In the genomic region with DNA sequence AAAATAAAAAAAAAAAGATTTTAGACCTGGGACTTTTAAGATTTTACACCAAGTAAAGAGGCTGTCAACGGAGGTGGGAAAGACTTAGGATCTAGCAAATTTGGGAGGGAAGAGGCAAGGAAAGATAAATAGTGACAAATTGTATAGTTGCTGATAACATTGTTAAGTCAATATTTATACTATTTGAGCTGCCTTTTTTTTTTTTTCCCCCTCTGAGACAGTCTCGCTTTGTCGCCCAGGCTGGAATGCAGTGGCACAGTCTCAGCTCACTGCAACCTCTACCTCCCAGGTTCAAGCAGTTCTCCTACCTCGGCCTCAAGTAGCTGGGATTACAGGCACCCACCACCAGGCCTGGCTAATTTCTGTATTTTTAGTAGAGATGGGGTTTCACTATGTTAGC, we compare ENCODE assay signal across 22 cellular contexts.
A peak's percentile ranks its signal among the peaks of the same experiment; 100 is the strongest.
DNase-seq lines count a peak whose midpoint lies in the region; ATAC-seq, FAIRE-seq and TF ChIP-seq lines count a peak whose summit lies in the region.
"Had no signal": no experiment of that assay in that cellular context is flagged by ENCODE, and none has a peak within 500 bp of the region (broad histone marks: within the 10 kb centered on the region; RNA-seq: fewer than 3 reads in every experiment).

No MANE protein-coding gene starts in this region.

- WGBS in trophoblast cell (ENCODE audit: extremely low coverage, insufficient coverage, insufficient read length), result no CpG with 5 or more reads among the region's 4 CpGs

- DNase-seq in Caki2 (ENCODE audit: low read depth) (peak; percentile 26), PC-3 (peak; percentile 19), trophoblast cell (no peak), superior temporal gyrus (ENCODE audit: extremely low spot score) (no peak), kidney (no peak)
- DNase-seq: activated CD4-positive, alpha-beta memory T cell treated with anti-CD3 and anti-CD28 coated beads for 36 hours; activated gamma-delta T cell treated with Interleukin-2 at 50 U/mL for 16 hours; amniotic stem cell; central memory CD4-positive, alpha-beta T cell; erythroblast; GDM1; KG1; MV-4-11; NCI-H2029; NK-92 treated with Interleukin-12 subunit alpha and Interleukin-12 subunit beta, amount 100 ng/mL, for 24 hours; retina; T-helper 2 cell had no signal

- no peak overlapping the region for H2AK5ac ChIP-seq in trophoblast cell (ENCODE audit: low read length)

- peak overlapping the region; percentile 51 for H2BK120ac ChIP-seq in trophoblast cell (ENCODE audit: insufficient read depth, low read length, poor library complexity)

- no peak overlapping the region for H3K4me3 ChIP-seq in PC-3 (ENCODE audit: low read length)
- no peak overlapping the region for H3K4me3 ChIP-seq in iPS-15b (ENCODE audit: low read depth, low read length)
- H3K4me3 ChIP-seq in trophoblast cell (ENCODE audit: low read depth, low read length), result no peak overlapping the region
- H3K4me3 ChIP-seq in kidney (ENCODE audit: low read length in 2 of 2), result no peak overlapping the region

- no peak overlapping the region for H2BK5ac ChIP-seq in trophoblast cell (ENCODE audit: low read depth, low read length, poor library complexity)

- no peak overlapping the region for H3K23ac ChIP-seq in trophoblast cell (ENCODE audit: low read length)

- H3K4me2 ChIP-seq in PC-3 (ENCODE audit: low read length) (no peak overlapping the region), trophoblast cell (ENCODE audit: low read length) (no peak overlapping the region)

- no peak overlapping the region for H4K12ac ChIP-seq in trophoblast cell (ENCODE audit: low read depth, low read length)

- no TSS peak for BruUV-seq in PC-3 (replicated peaks; lab: Mats Ljungman, UMichigan)

- H2AFZ ChIP-seq in PC-3 (ENCODE audit: low read length), result no peak overlapping the region
- H2AFZ ChIP-seq in trophoblast cell (ENCODE audit: insufficient read depth, low read length, poor library complexity), result no peak overlapping the region

- CTCF ChIA-PET in PC-3 (lab: Charles Lee), result no interaction called here

- H3K79me2 ChIP-seq in PC-3 (ENCODE audit: low read length) (no peaks in the 10 kb centered on the region), trophoblast cell (ENCODE audit: control insufficient read depth, insufficient read depth, low read length, poor library complexity) (peaks cover 2% of the 10 kb centered on the region)

- in situ Hi-C loops in Caki2 (cut with HindIII; ENCODE audit: low pct_unique_long_range_greater_than_20kb, low sequenced_read_pairs), result no loop called here

- H3K27ac ChIP-seq in PC-3 (ENCODE audit: low read length) (no peak overlapping the region), trophoblast cell (ENCODE audit: low read depth, low read length) (peak overlapping the region; percentile 73), kidney (ENCODE audit: low read depth in 2 of 2, low read length in 2 of 2) (no peak overlapping the region)
- H3K27ac ChIP-seq: C4-2B had no signal

- H3K18ac ChIP-seq in trophoblast cell (ENCODE audit: low read length), result peak overlapping the region; percentile 78

- H4K91ac ChIP-seq in trophoblast cell (ENCODE audit: low read depth, low read length), result peak overlapping the region; percentile 47

- no peak overlapping the region for H3K14ac ChIP-seq in trophoblast cell (ENCODE audit: low read length)

- peaks cover 9% of the 10 kb centered on the region for H3K4me1 ChIP-seq in PC-3 (ENCODE audit: insufficient read depth, low read length)
- peaks cover 49% of the 10 kb centered on the region for H3K4me1 ChIP-seq in iPS-15b (ENCODE audit: control insufficient read depth, insufficient read depth, low read length)
- H3K4me1 ChIP-seq in trophoblast cell (ENCODE audit: control insufficient read depth in 1 of 2, insufficient read depth in 2 of 2, low read length in 2 of 2), result peaks cover 13 to 15% of the 10 kb centered on the region in 2 experiments
- no peaks in the 10 kb centered on the region for H3K4me1 ChIP-seq in kidney (ENCODE audit: control insufficient read depth in 1 of 2, insufficient read depth in 1 of 2, low read depth in 1 of 2, low read length in 2 of 2)

- H3K4ac ChIP-seq in trophoblast cell (ENCODE audit: low read depth, low read length), result no peak overlapping the region

- H4K20me1 ChIP-seq in PC-3 (ENCODE audit: low read length), result no peaks in the 10 kb centered on the region

- ATAC-seq in PC-3 (peak; percentile 22), HG03025 (IDR thresholded peaks at IDR 0.05; ENCODE audit: low FRiP score, unreplicated experiment) (no peak), HG02885 (IDR thresholded peaks at IDR 0.05; ENCODE audit: poor library complexity, unreplicated experiment) (no peak)

- H3F3A ChIP-seq in PC-3 (ENCODE audit: low read length, unreplicated experiment), result no peaks in the 10 kb centered on the region

- POLR2A ChIA-PET in PC-3 (lab: Charles Lee; ENCODE audit: unreplicated experiment), result interaction anchor here (0.6 to 0.7 kb wide), 2 partner anchors 27 to 28 kb away, joined by 3 to 12 read pairs; no protein-coding TSS in a partner anchor

- peak overlapping the region; percentile 84 for H2BK12ac ChIP-seq in trophoblast cell (ENCODE audit: low read length)

- no peak for TF ChIP-seq CTCF in PC-3 (conservative IDR thresholded peaks at IDR 0.05; ENCODE audit: low read depth, low read length)
- TF ChIP-seq CTCF in kidney (IDR thresholded peaks at IDR 0.05; ENCODE audit: borderline replicate concordance, extremely low read depth, insufficient read depth), result no peak

- intact Hi-C loops in PC-3 (cut with micrococcal nuclease), result no loop called here
- intact Hi-C loops in kidney (cut with DNase I), result no loop called here

- no peak for FAIRE-seq in kidney (lab: Jason Lieb, UNC)
- FAIRE-seq: frontal cortex had no signal

- H3K27me3 ChIP-seq in PC-3 (ENCODE audit: low read length) (no peaks in the 10 kb centered on the region), iPS-15b (ENCODE audit: control insufficient read depth, insufficient read depth, low read length) (no peaks in the 10 kb centered on the region), trophoblast cell (ENCODE audit: insufficient read depth, low read length) (no peaks in the 10 kb centered on the region)

- peak overlapping the region; percentile 54 for H4K8ac ChIP-seq in trophoblast cell (ENCODE audit: low read depth, low read length)

- no peaks in the 10 kb centered on the region for H3K9me2 ChIP-seq in PC-3 (replicated peaks; ENCODE audit: low read length)

- H3K79me1 ChIP-seq in trophoblast cell (ENCODE audit: low read length), result peaks cover 7% of the 10 kb centered on the region

- H3K36me3 ChIP-seq in PC-3 (ENCODE audit: low read depth, low read length) (no peaks in the 10 kb centered on the region), iPS-15b (ENCODE audit: control insufficient read depth, insufficient read depth, low read length) (no peaks in the 10 kb centered on the region), trophoblast cell (ENCODE audit: control insufficient read depth in 1 of 2, insufficient read depth in 2 of 2, low read length in 2 of 2) (no peaks in the 10 kb centered on the region), kidney (ENCODE audit: control insufficient read depth in 1 of 2, insufficient read depth in 2 of 2, low read length in 2 of 2) (no peaks in the 10 kb centered on the region)

- no peaks in the 10 kb centered on the region for H3K9me3 ChIP-seq in PC-3 (ENCODE audit: low read length)
- H3K9me3 ChIP-seq in iPS-15b (ENCODE audit: control insufficient read depth, insufficient read depth, low read length), result no peaks in the 10 kb centered on the region
- H3K9me3 ChIP-seq in trophoblast cell (ENCODE audit: insufficient read depth, low read depth, low read length), result no peaks in the 10 kb centered on the region
- no peaks in the 10 kb centered on the region for H3K9me3 ChIP-seq in kidney (ENCODE audit: control insufficient read depth in 1 of 2, low read length in 2 of 2)

- H3K9ac ChIP-seq in PC-3 (ENCODE audit: low read length) (no peak overlapping the region), iPS-15b (ENCODE audit: low read depth, low read length) (peak overlapping the region; percentile 38), trophoblast cell (ENCODE audit: low read length) (no peak overlapping the region), kidney (ENCODE audit: low read length in 2 of 2) (no peak overlapping the region)

Comparison
In these comparisons a context has a peak if more than half of its experiments do, and no peak if none do; other contexts are left out.
1. DNase-seq: peak in Caki2 (single experiment) and PC-3 (single experiment); none in trophoblast cell (0 of 2), superior temporal gyrus (single experiment) and kidney (single experiment).